Comparison of ENCODE assay signal across 8 cellular contexts in genomic region chr11:12009617-12010321, GRCh38. TPM values are rescaled to one million over a fixed set of nuclear protein-coding genes. Genes with fewer than 3 reads are reported as not detected.
DNase-seq lines count a peak whose midpoint lies in the region; ATAC-seq and TF ChIP-seq lines count a peak whose summit lies in the region.

No MANE protein-coding gene starts in this region.

- H3K27me3 ChIP-seq in CD4-positive, alpha-beta memory T cell (ENCODE audit: insufficient read depth, low read length) = peaks cover 34% of the 10 kb centered on the region
- no peaks in the 10 kb centered on the region for H3K27me3 ChIP-seq in SJCRH30
- peaks cover 0 to 29% (median 8%) of the 10 kb centered on the region in 4 donors for H3K27me3 ChIP-seq in esophagus muscularis mucosa
- H3K27me3 ChIP-seq in neural progenitor cell = peaks cover 34% of the 10 kb centered on the region

- no peak overlapping the region for H3K9ac ChIP-seq in neural progenitor cell

- H3K4me3 ChIP-seq in CD4-positive, alpha-beta memory T cell (ENCODE audit: low read length in 2 of 2) = no peak overlapping the region
- peak overlapping the region; percentile 66 for H3K4me3 ChIP-seq in SJCRH30
- H3K4me3 ChIP-seq in esophagus muscularis mucosa = peak overlapping the region; percentile 60 to 86 (median 66)
- H3K4me3 ChIP-seq in neural progenitor cell = peak overlapping the region; percentile 92

- H3K36me3 Mint-ChIP-seq in CD4-positive, alpha-beta memory T cell = no peaks in the 10 kb centered on the region
- peaks cover 9% of the 10 kb centered on the region for H3K36me3 Mint-ChIP-seq in neural progenitor cell

- TF ChIP-seq CTCF in esophagus muscularis mucosa (IDR thresholded peaks at IDR 0.05) = no peak
- TF ChIP-seq CTCF in neural progenitor cell (IDR thresholded peaks at IDR 0.05) = no peak

- peak overlapping the region; percentile 59 to 78 (median 74) for H3K4me3 Mint-ChIP-seq in CD4-positive, alpha-beta memory T cell
- peak overlapping the region; percentile 93 for H3K4me3 Mint-ChIP-seq in neural progenitor cell

- no peak for TF ChIP-seq POLR2A in esophagus muscularis mucosa (IDR thresholded peaks at IDR 0.05; ENCODE audit: low read depth)

- WGBS in esophagus muscularis mucosa = 76% methylated on average over 15 of the region's 15 CpGs

- peaks cover 0 to 2% (median 0%) of the 10 kb centered on the region in 8 donors for H3K9me3 Mint-ChIP-seq in CD4-positive, alpha-beta memory T cell
- H3K9me3 Mint-ChIP-seq in neural progenitor cell = peaks cover 3% of the 10 kb centered on the region

- peaks cover 8% of the 10 kb centered on the region for H3K4me1 ChIP-seq in CD4-positive, alpha-beta memory T cell (ENCODE audit: insufficient read depth, low read length)
- H3K4me1 ChIP-seq in SJCRH30 (no peaks in the 10 kb centered on the region), esophagus muscularis mucosa (peaks cover 34 to 40% (median 36%) of the 10 kb centered on the region in 4 donors), neural progenitor cell (peaks cover 7% of the 10 kb centered on the region)

- peaks cover 19% of the 10 kb centered on the region for H4K20me1 ChIP-seq in neural progenitor cell (ENCODE audit: low read depth)

- peaks cover 52 to 66% of the 10 kb centered on the region in 2 donors for H3K27me3 Mint-ChIP-seq in CD4-positive, alpha-beta memory T cell
- peaks cover 3% of the 10 kb centered on the region for H3K27me3 Mint-ChIP-seq in neural progenitor cell (ENCODE audit: insufficient read depth, low read depth)

- intact Hi-C loops in CD4-positive, alpha-beta memory T cell (cut with micrococcal nuclease) = no loop called here
- intact Hi-C loops in esophagus muscularis mucosa (cut with DNase I) = no loop called here

- POLR2A ChIA-PET in CD4-positive, alpha-beta memory T cell (lab: Charles Lee; ENCODE audit: partially characterized antibody) = no interaction called here

- H3K27ac Mint-ChIP-seq in CD4-positive, alpha-beta memory T cell = peak overlapping the region in 1 of 7 donors; percentile 29
- peak overlapping the region; percentile 91 for H3K27ac Mint-ChIP-seq in neural progenitor cell

- H3K36me3 ChIP-seq in CD4-positive, alpha-beta memory T cell (ENCODE audit: insufficient read depth, low read length) = no peaks in the 10 kb centered on the region
- H3K36me3 ChIP-seq in SJCRH30 (no peaks in the 10 kb centered on the region), esophagus muscularis mucosa (no peaks in the 10 kb centered on the region), neural progenitor cell (no peaks in the 10 kb centered on the region)

- peaks cover 5% of the 10 kb centered on the region for H3F3A ChIP-seq in neural progenitor cell (ENCODE audit: low read depth)

- H3K9me3 ChIP-seq in CD4-positive, alpha-beta memory T cell (ENCODE audit: control insufficient read depth in 1 of 2, low read length in 2 of 2) = no peaks in the 10 kb centered on the region
- H3K9me3 ChIP-seq in SJCRH30 (replicated peaks) (no peaks in the 10 kb centered on the region), esophagus muscularis mucosa (no peaks in the 10 kb centered on the region), neural progenitor cell (ENCODE audit: low read depth) (no peaks in the 10 kb centered on the region)

- H2AFZ ChIP-seq in neural progenitor cell (replicated peaks) = peak overlapping the region; percentile 92

- H3K4me2 ChIP-seq in neural progenitor cell = peak overlapping the region; percentile 90

- no peaks in the 10 kb centered on the region for H3K79me2 ChIP-seq in neural progenitor cell (ENCODE audit: low read depth)

- H3K4me1 Mint-ChIP-seq in CD4-positive, alpha-beta memory T cell = peaks cover 10 to 21% (median 10%) of the 10 kb centered on the region in 4 donors
- peaks cover 16% of the 10 kb centered on the region for H3K4me1 Mint-ChIP-seq in neural progenitor cell

- CTCF ChIA-PET in CD4-positive, alpha-beta memory T cell (lab: Charles Lee; ENCODE audit: partially characterized antibody) = no interaction called here

- H3K27ac ChIP-seq in CD4-positive, alpha-beta memory T cell (ENCODE audit: low read depth, low read length) = no peak overlapping the region
- H3K27ac ChIP-seq in SJCRH30 (no peak overlapping the region), esophagus muscularis mucosa (replicated peaks in 1 of 4) (peak overlapping the region in 1 of 4 donors; percentile 17), neural progenitor cell (no peak overlapping the region)

- ATAC-seq in GM21717 (IDR thresholded peaks at IDR 0.05; ENCODE audit: unreplicated experiment) = no peak

- no peak for TF ChIP-seq EP300 in esophagus muscularis mucosa (IDR thresholded peaks at IDR 0.05)

- no peak for DNase-seq in CD4-positive, alpha-beta memory T cell
- DNase-seq in SJCRH30 (no peak), esophagus muscularis mucosa (ENCODE audit: extremely low spot score) (no peak), neural progenitor cell (ENCODE audit: low spot score) (no peak), activated gamma-delta T cell (lab: John Stamatoyannopoulos, UW) (no peak), T-helper 9 cell (no peak)
- no peak for DNase-seq in effector CD4-positive, alpha-beta T cell

RNA-seq across cellular contexts. Expression of gene DKK3, which starts 1.3 kb away (rescaled TPM):
- under 1 TPM in 1 of 2 experiments, not detected in 1; 0.89 TPM for total RNA-seq in CD4-positive, alpha-beta memory T cell
- polyA plus RNA-seq in CD4-positive, alpha-beta memory T cell = 1 to 10 TPM; 2.9 to 3.1 TPM
- total RNA-seq in SJCRH30 (2014; rRNA removed; shearing (Covaris generic)) = 11.7 and 13.9 TPM in 2 replicates
- total RNA-seq in esophagus muscularis mucosa = 100 to 1,000 TPM in 2 of 4 donors, 10 to 100 TPM in 2; 94.3 to 191 (median 127) TPM
- total RNA-seq in neural progenitor cell (ENCODE audit: low replicate concordance) = 23.9 and 26.1 TPM in 2 replicates

Comparison
In these comparisons a context has a peak if more than half of its experiments do, and no peak if none do; other contexts are left out.
1. H3K4me3 ChIP-seq: peak in SJCRH30 (single experiment), esophagus muscularis mucosa (4 of 4) and neural progenitor cell (single experiment); none in CD4-positive, alpha-beta memory T cell (0 of 2).